ENCODE assay signal across 1 cellular context in genomic region chr18:519019-519879, GRCh38.
A peak's percentile ranks its signal among the peaks of the same experiment; 100 is the strongest.
TF ChIP-seq lines count a peak whose summit lies in the region.

No MANE protein-coding gene starts in this region.

TF ChIP-seq in K562, 482 proteins besides CTCF, POLR2A, EP300 and RAD21 (continued from another document and continues in another):
- TF ChIP-seq ZNF280B (CRISPR knock-in tag; IDR thresholded peaks at IDR 0.05), result no peak
- no peak for TF ChIP-seq ZNF280A (IDR thresholded peaks at IDR 0.05; ENCODE audit: low read depth, partially characterized antibody)
- TF ChIP-seq LEF1 (IDR thresholded peaks at IDR 0.05), result peak; percentile 50; the same call in 1 of the 2 replicates
- TF ChIP-seq SPI1 (IDR thresholded peaks at IDR 0.05; ENCODE audit: borderline replicate concordance, low read depth, low read length), result no peak
- TF ChIP-seq ESRRB (CRISPR knock-in tag; IDR thresholded peaks at IDR 0.05; ENCODE audit: borderline replicate concordance), result no peak
- no peak for TF ChIP-seq THAP7 (CRISPR knock-in tag; IDR thresholded peaks at IDR 0.05)
- no peak for TF ChIP-seq ZNF77 (CRISPR knock-in tag; IDR thresholded peaks at IDR 0.05)
- TF ChIP-seq RFX5 (IDR thresholded peaks at IDR 0.05; ENCODE audit: low read depth, low read length), result no peak
- no peak for TF ChIP-seq DEAF1 (CRISPR knock-in tag; IDR thresholded peaks at IDR 0.05)
- no peak for TF ChIP-seq ZBTB1 (CRISPR knock-in tag; IDR thresholded peaks at IDR 0.05; ENCODE audit: borderline replicate concordance, low read depth)
- TF ChIP-seq NCOA4 (IDR thresholded peaks at IDR 0.05; ENCODE audit: partially characterized antibody), result no peak
- TF ChIP-seq ZNF512 (tag; IDR thresholded peaks at IDR 0.05), result no peak
- TF ChIP-seq SRF (CRISPR knock-in tag; IDR thresholded peaks at IDR 0.05), result no peak
- no peak for TF ChIP-seq MED1 (CRISPR knock-in tag; IDR thresholded peaks at IDR 0.05; ENCODE audit: borderline replicate concordance)
- no peak for TF ChIP-seq OTX1 (CRISPR knock-in tag; IDR thresholded peaks at IDR 0.05)
- no peak for TF ChIP-seq THRB (CRISPR knock-in tag; conservative IDR thresholded peaks at IDR 0.05)
- 0 out of 2 replicates have a peak, but pooled peaks have one; percentile 51 for TF ChIP-seq DPF2 (IDR thresholded peaks at IDR 0.05)
- TF ChIP-seq CBX2 (IDR thresholded peaks at IDR 0.05; ENCODE audit: insufficient read depth, low read length, poor library complexity, severe bottlenecking), result no peak
- no peak for TF ChIP-seq FOXM1 (IDR thresholded peaks at IDR 0.05; ENCODE audit: low read depth)
- TF ChIP-seq FOXM1 (CRISPR knock-in tag; IDR thresholded peaks at IDR 0.05; ENCODE audit: low read depth), result no peak
- no peak for TF ChIP-seq IRF9 (tag; IDR thresholded peaks at IDR 0.05)
- TF ChIP-seq ZBTB33 (CRISPR knock-in tag; IDR thresholded peaks at IDR 0.05), result 0 out of 2 replicates have a peak, but pooled peaks have one; percentile 31
- TF ChIP-seq ZNF282 (CRISPR knock-in tag; IDR thresholded peaks at IDR 0.05), result no peak
- no peak for TF ChIP-seq ARHGAP35 (IDR thresholded peaks at IDR 0.05; ENCODE audit: partially characterized antibody)
- no peak for TF ChIP-seq PCBP1 (IDR thresholded peaks at IDR 0.05; ENCODE audit: low read depth, low read length, poor library complexity, severe bottlenecking)
- TF ChIP-seq CBX5 (IDR thresholded peaks at IDR 0.05; ENCODE audit: borderline replicate concordance, low read depth), result peak; percentile 9; the same call in 1 of the 2 replicates
- no peak for TF ChIP-seq KAT7 (CRISPR knock-in tag; IDR thresholded peaks at IDR 0.05; ENCODE audit: borderline replicate concordance)
- TF ChIP-seq SAFB2 (IDR thresholded peaks at IDR 0.05; ENCODE audit: borderline replicate concordance, low read depth, low read length, severe bottlenecking), result no peak
- no peak for TF ChIP-seq ZBTB26 (CRISPR knock-in tag; IDR thresholded peaks at IDR 0.05)
- no peak for TF ChIP-seq NRF1 (conservative IDR thresholded peaks at IDR 0.05 in 1 of 2, IDR thresholded peaks at IDR 0.05 in 1 of 2)
- TF ChIP-seq MCM7 (IDR thresholded peaks at IDR 0.05), result no peak
- peak; percentile 43; the same call in 1 of the 2 replicates for TF ChIP-seq CEBPG (CRISPR knock-in tag; IDR thresholded peaks at IDR 0.05)
- TF ChIP-seq CEBPG (tag; conservative IDR thresholded peaks at IDR 0.05 in 1 of 2, IDR thresholded peaks at IDR 0.05 in 1 of 2), result no peak
- 0 out of 2 replicates have a peak, but pooled peaks have one; percentile 15 for TF ChIP-seq RB1 (IDR thresholded peaks at IDR 0.05; ENCODE audit: low read depth)
